In the genomic region with DNA sequence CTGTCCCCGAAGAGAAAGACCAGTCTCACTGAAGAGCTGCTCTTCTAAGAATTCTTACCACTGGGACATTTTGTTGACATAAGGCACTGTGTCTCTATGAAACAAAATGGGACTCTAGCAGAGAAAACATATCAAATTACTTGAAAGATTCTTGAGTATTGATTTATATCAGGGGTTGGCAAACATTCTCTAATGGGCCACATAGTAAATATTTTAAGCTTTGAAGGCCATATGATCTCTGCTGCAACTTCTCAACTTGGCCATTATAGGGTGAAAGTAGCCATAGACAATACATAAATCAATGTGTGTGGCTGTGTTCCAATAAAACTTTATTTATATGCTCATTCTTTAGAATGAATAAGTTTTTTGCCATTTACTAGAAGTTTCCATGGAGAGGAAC, we compare ENCODE assay signal across 1 cellular context.
TF ChIP-seq lines count a peak whose summit lies in the region.

No MANE protein-coding gene starts in this region.

TF ChIP-seq in HEK293, 187 proteins besides CTCF, POLR2A, EP300 and RAD21 (continued from another document):
- TF ChIP-seq, protein P1, sequence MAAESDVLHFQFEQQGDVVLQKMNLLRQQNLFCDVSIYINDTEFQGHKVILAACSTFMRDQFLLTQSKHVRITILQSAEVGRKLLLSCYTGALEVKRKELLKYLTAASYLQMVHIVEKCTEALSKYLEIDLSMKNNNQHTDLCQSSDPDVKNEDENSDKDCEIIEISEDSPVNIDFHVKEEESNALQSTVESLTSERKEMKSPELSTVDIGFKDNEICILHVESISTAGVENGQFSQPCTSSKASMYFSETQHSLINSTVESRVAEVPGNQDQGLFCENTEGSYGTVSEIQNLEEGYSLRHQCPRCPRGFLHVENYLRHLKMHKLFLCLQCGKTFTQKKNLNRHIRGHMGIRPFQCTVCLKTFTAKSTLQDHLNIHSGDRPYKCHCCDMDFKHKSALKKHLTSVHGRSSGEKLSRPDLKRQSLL (tag by site-specific recombination; IDR thresholded peaks at IDR 0.05), result 0 out of 2 replicates have a peak, but pooled peaks have one; percentile 9
- TF ChIP-seq TRIM28 (IDR thresholded peaks at IDR 0.05; ENCODE audit: borderline replicate concordance, low read length), result 0 out of 2 replicates have a peak, but pooled peaks have one; percentile 0
- TF ChIP-seq SP2 (tag by site-specific recombination; IDR thresholded peaks at IDR 0.05), result no peak
- TF ChIP-seq, protein P2, sequence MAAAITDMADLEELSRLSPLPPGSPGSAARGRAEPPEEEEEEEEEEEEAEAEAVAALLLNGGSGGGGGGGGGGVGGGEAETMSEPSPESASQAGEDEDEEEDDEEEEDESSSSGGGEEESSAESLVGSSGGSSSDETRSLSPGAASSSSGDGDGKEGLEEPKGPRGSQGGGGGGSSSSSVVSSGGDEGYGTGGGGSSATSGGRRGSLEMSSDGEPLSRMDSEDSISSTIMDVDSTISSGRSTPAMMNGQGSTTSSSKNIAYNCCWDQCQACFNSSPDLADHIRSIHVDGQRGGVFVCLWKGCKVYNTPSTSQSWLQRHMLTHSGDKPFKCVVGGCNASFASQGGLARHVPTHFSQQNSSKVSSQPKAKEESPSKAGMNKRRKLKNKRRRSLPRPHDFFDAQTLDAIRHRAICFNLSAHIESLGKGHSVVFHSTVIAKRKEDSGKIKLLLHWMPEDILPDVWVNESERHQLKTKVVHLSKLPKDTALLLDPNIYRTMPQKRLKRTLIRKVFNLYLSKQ (tag by site-specific recombination; IDR thresholded peaks at IDR 0.05; ENCODE audit: borderline replicate concordance), result no peak
- peak; percentile 57; the same call in 1 of the 2 replicates for TF ChIP-seq ZNF843 (tag by site-specific recombination; IDR thresholded peaks at IDR 0.05)
- TF ChIP-seq ZNF19 (tag by site-specific recombination; IDR thresholded peaks at IDR 0.05; ENCODE audit: low read depth), result no peak
- 0 out of 2 replicates have a peak, but pooled peaks have one; percentile 35 for TF ChIP-seq IKZF3 (tag by site-specific recombination; IDR thresholded peaks at IDR 0.05)
- TF ChIP-seq, protein P3, sequence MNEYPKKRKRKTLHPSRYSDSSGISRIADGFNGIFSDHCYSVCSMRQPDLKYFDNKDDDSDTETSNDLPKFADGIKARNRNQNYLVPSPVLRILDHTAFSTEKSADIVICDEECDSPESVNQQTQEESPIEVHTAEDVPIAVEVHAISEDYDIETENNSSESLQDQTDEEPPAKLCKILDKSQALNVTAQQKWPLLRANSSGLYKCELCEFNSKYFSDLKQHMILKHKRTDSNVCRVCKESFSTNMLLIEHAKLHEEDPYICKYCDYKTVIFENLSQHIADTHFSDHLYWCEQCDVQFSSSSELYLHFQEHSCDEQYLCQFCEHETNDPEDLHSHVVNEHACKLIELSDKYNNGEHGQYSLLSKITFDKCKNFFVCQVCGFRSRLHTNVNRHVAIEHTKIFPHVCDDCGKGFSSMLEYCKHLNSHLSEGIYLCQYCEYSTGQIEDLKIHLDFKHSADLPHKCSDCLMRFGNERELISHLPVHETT (tag by site-specific recombination; IDR thresholded peaks at IDR 0.05), result no peak
- no peak for TF ChIP-seq ZBTB21 (tag by site-specific recombination; IDR thresholded peaks at IDR 0.05)
- peak; percentile 57; the same call in 1 of the 2 replicates for TF ChIP-seq ZNF561 (tag by site-specific recombination; IDR thresholded peaks at IDR 0.05; ENCODE audit: borderline replicate concordance)
- TF ChIP-seq, protein P4, sequence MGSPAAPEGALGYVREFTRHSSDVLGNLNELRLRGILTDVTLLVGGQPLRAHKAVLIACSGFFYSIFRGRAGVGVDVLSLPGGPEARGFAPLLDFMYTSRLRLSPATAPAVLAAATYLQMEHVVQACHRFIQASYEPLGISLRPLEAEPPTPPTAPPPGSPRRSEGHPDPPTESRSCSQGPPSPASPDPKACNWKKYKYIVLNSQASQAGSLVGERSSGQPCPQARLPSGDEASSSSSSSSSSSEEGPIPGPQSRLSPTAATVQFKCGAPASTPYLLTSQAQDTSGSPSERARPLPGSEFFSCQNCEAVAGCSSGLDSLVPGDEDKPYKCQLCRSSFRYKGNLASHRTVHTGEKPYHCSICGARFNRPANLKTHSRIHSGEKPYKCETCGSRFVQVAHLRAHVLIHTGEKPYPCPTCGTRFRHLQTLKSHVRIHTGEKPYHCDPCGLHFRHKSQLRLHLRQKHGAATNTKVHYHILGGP (tag by site-specific recombination; IDR thresholded peaks at IDR 0.05), result peak; percentile 75; the same call in 1 of the 2 replicates
- no peak for TF ChIP-seq MEIS1 (CRISPR knock-in tag; IDR thresholded peaks at IDR 0.05; ENCODE audit: borderline replicate concordance)
- TF ChIP-seq EGR2 (tag by site-specific recombination; IDR thresholded peaks at IDR 0.05; ENCODE audit: low read depth), result no peak
- no peak for TF ChIP-seq ZNF114 (tag by site-specific recombination; IDR thresholded peaks at IDR 0.05)
- TF ChIP-seq TCF7L2 (IDR thresholded peaks at IDR 0.05; ENCODE audit: borderline replicate concordance, low read depth, low read length), result peak; percentile 52; the same call in 1 of the 2 replicates
- TF ChIP-seq KLF10 (tag by site-specific recombination; IDR thresholded peaks at IDR 0.05), result no peak
- TF ChIP-seq ZNF341 (tag by site-specific recombination; IDR thresholded peaks at IDR 0.05; ENCODE audit: low read depth), result peak; percentile 65
- TF ChIP-seq ZNF549 (tag by site-specific recombination; IDR thresholded peaks at IDR 0.05), result 0 out of 2 replicates have a peak, but pooled peaks have one; percentile 13
- TF ChIP-seq, protein P5, sequence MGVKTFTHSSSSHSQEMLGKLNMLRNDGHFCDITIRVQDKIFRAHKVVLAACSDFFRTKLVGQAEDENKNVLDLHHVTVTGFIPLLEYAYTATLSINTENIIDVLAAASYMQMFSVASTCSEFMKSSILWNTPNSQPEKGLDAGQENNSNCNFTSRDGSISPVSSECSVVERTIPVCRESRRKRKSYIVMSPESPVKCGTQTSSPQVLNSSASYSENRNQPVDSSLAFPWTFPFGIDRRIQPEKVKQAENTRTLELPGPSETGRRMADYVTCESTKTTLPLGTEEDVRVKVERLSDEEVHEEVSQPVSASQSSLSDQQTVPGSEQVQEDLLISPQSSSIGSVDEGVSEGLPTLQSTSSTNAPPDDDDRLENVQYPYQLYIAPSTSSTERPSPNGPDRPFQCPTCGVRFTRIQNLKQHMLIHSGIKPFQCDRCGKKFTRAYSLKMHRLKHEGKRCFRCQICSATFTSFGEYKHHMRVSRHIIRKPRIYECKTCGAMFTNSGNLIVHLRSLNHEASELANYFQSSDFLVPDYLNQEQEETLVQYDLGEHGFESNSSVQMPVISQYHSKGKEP (tag by site-specific recombination; IDR thresholded peaks at IDR 0.05), result peak; percentile 46; the same call in 1 of the 2 replicates
- TF ChIP-seq HOXA7 (CRISPR knock-in tag; IDR thresholded peaks at IDR 0.05; ENCODE audit: borderline replicate concordance), result no peak
- TF ChIP-seq, protein P6, sequence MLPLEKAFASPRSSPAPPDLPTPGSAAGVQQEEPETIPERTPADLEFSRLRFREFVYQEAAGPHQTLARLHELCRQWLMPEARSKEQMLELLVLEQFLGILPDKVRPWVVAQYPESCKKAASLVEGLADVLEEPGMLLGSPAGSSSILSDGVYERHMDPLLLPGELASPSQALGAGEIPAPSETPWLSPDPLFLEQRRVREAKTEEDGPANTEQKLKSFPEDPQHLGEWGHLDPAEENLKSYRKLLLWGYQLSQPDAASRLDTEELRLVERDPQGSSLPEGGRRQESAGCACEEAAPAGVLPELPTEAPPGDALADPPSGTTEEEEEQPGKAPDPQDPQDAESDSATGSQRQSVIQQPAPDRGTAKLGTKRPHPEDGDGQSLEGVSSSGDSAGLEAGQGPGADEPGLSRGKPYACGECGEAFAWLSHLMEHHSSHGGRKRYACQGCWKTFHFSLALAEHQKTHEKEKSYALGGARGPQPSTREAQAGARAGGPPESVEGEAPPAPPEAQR (tag by site-specific recombination; IDR thresholded peaks at IDR 0.05), result no peak
- TF ChIP-seq, protein P7, sequence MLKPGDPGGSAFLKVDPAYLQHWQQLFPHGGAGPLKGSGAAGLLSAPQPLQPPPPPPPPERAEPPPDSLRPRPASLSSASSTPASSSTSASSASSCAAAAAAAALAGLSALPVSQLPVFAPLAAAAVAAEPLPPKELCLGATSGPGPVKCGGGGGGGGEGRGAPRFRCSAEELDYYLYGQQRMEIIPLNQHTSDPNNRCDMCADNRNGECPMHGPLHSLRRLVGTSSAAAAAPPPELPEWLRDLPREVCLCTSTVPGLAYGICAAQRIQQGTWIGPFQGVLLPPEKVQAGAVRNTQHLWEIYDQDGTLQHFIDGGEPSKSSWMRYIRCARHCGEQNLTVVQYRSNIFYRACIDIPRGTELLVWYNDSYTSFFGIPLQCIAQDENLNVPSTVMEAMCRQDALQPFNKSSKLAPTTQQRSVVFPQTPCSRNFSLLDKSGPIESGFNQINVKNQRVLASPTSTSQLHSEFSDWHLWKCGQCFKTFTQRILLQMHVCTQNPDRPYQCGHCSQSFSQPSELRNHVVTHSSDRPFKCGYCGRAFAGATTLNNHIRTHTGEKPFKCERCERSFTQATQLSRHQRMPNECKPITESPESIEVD (tag by site-specific recombination; IDR thresholded peaks at IDR 0.05), result peak; percentile 64
- 0 out of 2 replicates have a peak, but pooled peaks have one; percentile 24 for TF ChIP-seq ZSCAN30 (tag by site-specific recombination; IDR thresholded peaks at IDR 0.05)
- no peak for TF ChIP-seq ZNF211 (tag by site-specific recombination; IDR thresholded peaks at IDR 0.05; ENCODE audit: low read depth)
- 0 out of 2 replicates have a peak, but pooled peaks have one; percentile 31 for TF ChIP-seq ZXDB (tag by site-specific recombination; IDR thresholded peaks at IDR 0.05)
- TF ChIP-seq FEZF1 (tag by site-specific recombination; IDR thresholded peaks at IDR 0.05), result peak; percentile 73
- no peak for TF ChIP-seq ZNF777 (tag by site-specific recombination; IDR thresholded peaks at IDR 0.05; ENCODE audit: borderline replicate concordance)
- no peak for TF ChIP-seq ZBTB8A (tag by site-specific recombination; IDR thresholded peaks at IDR 0.05)
- 0 out of 2 replicates have a peak, but pooled peaks have one; percentile 14 for TF ChIP-seq ZNF596 (tag by site-specific recombination; IDR thresholded peaks at IDR 0.05)
- TF ChIP-seq ZNF529 (tag by site-specific recombination; IDR thresholded peaks at IDR 0.05; ENCODE audit: insufficient replicate concordance), result peak; percentile 44
- TF ChIP-seq ZNF660 (tag by site-specific recombination; IDR thresholded peaks at IDR 0.05), result no peak
- TF ChIP-seq ZNF202 (tag by site-specific recombination; IDR thresholded peaks at IDR 0.05; ENCODE audit: borderline replicate concordance), result no peak
- 0 out of 2 replicates have a peak, but pooled peaks have one; percentile 18 for TF ChIP-seq ZNF324 (tag by site-specific recombination; IDR thresholded peaks at IDR 0.05)
